ENCODE assay signal across 23 cellular contexts in genomic region chr7:140418653-140419052, GRCh38. TPM values are rescaled to one million over a fixed set of nuclear protein-coding genes. Genes with fewer than 3 reads are reported as not detected.
DNase-seq lines count a peak whose midpoint lies in the region; ATAC-seq and TF ChIP-seq lines count a peak whose summit lies in the region.
"Had no signal": no experiment of that assay in that cellular context is flagged by ENCODE, and none has a peak within 500 bp of the region (broad histone marks: within the 10 kb centered on the region; RNA-seq: fewer than 3 reads in every experiment).

No MANE protein-coding gene starts in this region.

- no peak overlapping the region for H3K4me3 Mint-ChIP-seq in activated CD4-positive, alpha-beta T cell treated with anti-CD3 and anti-CD28 coated beads, Interleukin-2, amount 10 ng/mL, durations not matched to agents 24 days and 14 days
- no peak overlapping the region for H3K4me3 Mint-ChIP-seq in activated CD4-positive, alpha-beta T cell treated with anti-CD3 and anti-CD28 coated beads, Interleukin-2, amount 10 ng/mL, durations not matched to agents 7 days and 5 days
- no peak overlapping the region for H3K4me3 Mint-ChIP-seq in natural killer cell
- H3K4me3 Mint-ChIP-seq in natural killer cell treated with Interleukin-12 subunit alpha and Interleukin-12 subunit beta and Interleukin-15 and Interleukin-18, amount 100 ng/mL, for 72 hours: no peak overlapping the region
- H3K4me3 Mint-ChIP-seq: CD4-positive, CD25-positive, alpha-beta regulatory T cell; CD8-positive, alpha-beta T cell; GM23338; H9 had no signal

- ATAC-seq in natural killer cell (peak; percentile 48 to 68 (median 57)), body of pancreas (peak; percentile 3)
- ATAC-seq in natural killer cell treated with Interleukin-12 subunit alpha and Interleukin-12 subunit beta and Interleukin-15 and Interleukin-18, amount 100 ng/mL, for 72 hours: no peak
- ATAC-seq: A549; CD8-positive, alpha-beta T cell; GM23338; HCT116 had no signal

- CTCF ChIA-PET in activated CD4-positive, alpha-beta T cell treated with anti-CD3 and anti-CD28 coated beads, Interleukin-2, amount 10 ng/mL, durations not matched to agents 7 days and 5 days (lab: Charles Lee): interaction anchor here (0.6 to 1.0 kb wide), 6 partner anchors 9 to 373 kb away, joined by 3 to 5 read pairs (median 3); no protein-coding TSS in a partner anchor

- no peak for DNase-seq in activated CD4-positive, alpha-beta T cell treated with anti-CD3 and anti-CD28 coated beads, Interleukin-2, amount 10 ng/mL, durations not matched to agents 24 days and 14 days
- DNase-seq in activated CD4-positive, alpha-beta T cell treated with anti-CD3 and anti-CD28 coated beads, Interleukin-2, amount 10 ng/mL, durations not matched to agents 7 days and 5 days: no peak
- DNase-seq in natural killer cell (no peak), body of pancreas (no peak), posterior vena cava (ENCODE audit: low spot score) (peak; percentile 20), SW 1271 (lab: John Stamatoyannopoulos, UW) (no peak)
- no peak for DNase-seq in natural killer cell treated with Interleukin-12 subunit alpha and Interleukin-12 subunit beta and Interleukin-15 and Interleukin-18, amount 100 ng/mL, for 72 hours (ENCODE audit: low spot score)
- no peak for DNase-seq in activated naive CD4-positive, alpha-beta T cell treated with Interleukin-2 at 50 U/mL for 16 hours
- DNase-seq: 8988T; ACHN; C1 segment of cervical spinal cord; Caco-2; CD4-positive, CD25-positive, alpha-beta regulatory T cell; CD8-positive, alpha-beta T cell; DMS79 treated with DMSO at 0.1 percent for 48 hours; GF-D8; H9 had no signal

- no peaks in the 10 kb centered on the region for H3K27me3 ChIP-seq in body of pancreas

- peak overlapping the region in 3 of 4 donors; percentile 50 to 64 (median 57) for H3K27ac ChIP-seq in body of pancreas
- H3K27ac ChIP-seq: A549 had no signal

- POLR2A ChIA-PET in activated CD4-positive, alpha-beta T cell treated with anti-CD3 and anti-CD28 coated beads, Interleukin-2, amount 10 ng/mL, durations not matched to agents 7 days and 5 days (lab: Charles Lee): no interaction called here

- 64 to 67% methylated on average over 4 of the region's 4 CpGs for WGBS in body of pancreas, 2 donors

- peak overlapping the region; percentile 63 for H3K27ac Mint-ChIP-seq in activated CD4-positive, alpha-beta T cell treated with anti-CD3 and anti-CD28 coated beads, Interleukin-2, amount 10 ng/mL, durations not matched to agents 24 days and 14 days
- H3K27ac Mint-ChIP-seq in activated CD4-positive, alpha-beta T cell treated with anti-CD3 and anti-CD28 coated beads, Interleukin-2, amount 10 ng/mL, durations not matched to agents 7 days and 5 days: no peak overlapping the region
- no peak overlapping the region for H3K27ac Mint-ChIP-seq in natural killer cell
- H3K27ac Mint-ChIP-seq in natural killer cell treated with Interleukin-12 subunit alpha and Interleukin-12 subunit beta and Interleukin-15 and Interleukin-18, amount 100 ng/mL, for 72 hours: no peak overlapping the region
- H3K27ac Mint-ChIP-seq: CD8-positive, alpha-beta T cell; GM23338; H9 had no signal

- peaks cover 60% of the 10 kb centered on the region for H3K4me1 ChIP-seq in body of pancreas
- H3K4me1 ChIP-seq: A549 had no signal

- peaks cover 27% of the 10 kb centered on the region for H3K36me3 Mint-ChIP-seq in activated CD4-positive, alpha-beta T cell treated with anti-CD3 and anti-CD28 coated beads, Interleukin-2, amount 10 ng/mL, durations not matched to agents 24 days and 14 days (ENCODE audit: low read depth)
- peaks cover 5% of the 10 kb centered on the region for H3K36me3 Mint-ChIP-seq in activated CD4-positive, alpha-beta T cell treated with anti-CD3 and anti-CD28 coated beads, Interleukin-2, amount 10 ng/mL, durations not matched to agents 7 days and 5 days (ENCODE audit: low read depth)
- no peaks in the 10 kb centered on the region for H3K36me3 Mint-ChIP-seq in natural killer cell
- H3K36me3 Mint-ChIP-seq in natural killer cell treated with Interleukin-12 subunit alpha and Interleukin-12 subunit beta and Interleukin-15 and Interleukin-18, amount 100 ng/mL, for 72 hours: no peaks in the 10 kb centered on the region

- H3K4me1 Mint-ChIP-seq in activated CD4-positive, alpha-beta T cell treated with anti-CD3 and anti-CD28 coated beads, Interleukin-2, amount 10 ng/mL, durations not matched to agents 24 days and 14 days: peaks cover 24% of the 10 kb centered on the region
- peaks cover 17% of the 10 kb centered on the region for H3K4me1 Mint-ChIP-seq in activated CD4-positive, alpha-beta T cell treated with anti-CD3 and anti-CD28 coated beads, Interleukin-2, amount 10 ng/mL, durations not matched to agents 7 days and 5 days
- H3K4me1 Mint-ChIP-seq in natural killer cell: peaks cover 6 to 10% of the 10 kb centered on the region in 2 donors
- H3K4me1 Mint-ChIP-seq in natural killer cell treated with Interleukin-12 subunit alpha and Interleukin-12 subunit beta and Interleukin-15 and Interleukin-18, amount 100 ng/mL, for 72 hours (ENCODE audit: low read depth in 2 of 2): peaks cover 0 to 7% of the 10 kb centered on the region in 2 donors

- no peaks in the 10 kb centered on the region for H3K27me3 Mint-ChIP-seq in activated CD4-positive, alpha-beta T cell treated with anti-CD3 and anti-CD28 coated beads, Interleukin-2, amount 10 ng/mL, durations not matched to agents 24 days and 14 days
- no peaks in the 10 kb centered on the region for H3K27me3 Mint-ChIP-seq in activated CD4-positive, alpha-beta T cell treated with anti-CD3 and anti-CD28 coated beads, Interleukin-2, amount 10 ng/mL, durations not matched to agents 7 days and 5 days
- H3K27me3 Mint-ChIP-seq in natural killer cell (ENCODE audit: low read depth in 2 of 2): no peaks in the 10 kb centered on the region
- H3K27me3 Mint-ChIP-seq in natural killer cell treated with Interleukin-12 subunit alpha and Interleukin-12 subunit beta and Interleukin-15 and Interleukin-18, amount 100 ng/mL, for 72 hours: no peaks in the 10 kb centered on the region
- H3K27me3 Mint-ChIP-seq: CD4-positive, CD25-positive, alpha-beta regulatory T cell had no signal

- no peaks in the 10 kb centered on the region for H3K36me3 ChIP-seq in body of pancreas (replicated peaks in 1 of 2; ENCODE audit: insufficient read depth in 1 of 2, low read depth in 2 of 2)

- TF ChIP-seq POLR2A in body of pancreas (IDR thresholded peaks at IDR 0.05): no peak

- intact Hi-C loops in activated CD4-positive, alpha-beta T cell treated with anti-CD3 and anti-CD28 coated beads, Interleukin-2, amount 10 ng/mL, durations not matched to agents 24 days and 14 days (cut with micrococcal nuclease): no loop called here
- intact Hi-C loops in natural killer cell (cut with micrococcal nuclease): no loop called here
- intact Hi-C loops in body of pancreas (cut with DNase I): no loop called here
- intact Hi-C loops in posterior vena cava (cut with DNase I): no loop called here

- H3K9me3 Mint-ChIP-seq in activated CD4-positive, alpha-beta T cell treated with anti-CD3 and anti-CD28 coated beads, Interleukin-2, amount 10 ng/mL, durations not matched to agents 24 days and 14 days: no peaks in the 10 kb centered on the region
- H3K9me3 Mint-ChIP-seq in activated CD4-positive, alpha-beta T cell treated with anti-CD3 and anti-CD28 coated beads, Interleukin-2, amount 10 ng/mL, durations not matched to agents 7 days and 5 days: no peaks in the 10 kb centered on the region
- H3K9me3 Mint-ChIP-seq in natural killer cell: no peaks in the 10 kb centered on the region
- no peaks in the 10 kb centered on the region for H3K9me3 Mint-ChIP-seq in natural killer cell treated with Interleukin-12 subunit alpha and Interleukin-12 subunit beta and Interleukin-15 and Interleukin-18, amount 100 ng/mL, for 72 hours
- H3K9me3 Mint-ChIP-seq: CD4-positive, CD25-positive, alpha-beta regulatory T cell; CD8-positive, alpha-beta T cell; GM23338; H9 had no signal

- no peak overlapping the region for H3K4me3 ChIP-seq in body of pancreas
- H3K4me3 ChIP-seq: A549, GM23338 had no signal

- TF ChIP-seq CTCF in natural killer cell (IDR thresholded peaks at IDR 0.05) (no peak), body of pancreas (IDR thresholded peaks at IDR 0.05) (no peak)

- no peaks in the 10 kb centered on the region for H3K9me3 ChIP-seq in body of pancreas
- H3K9me3 ChIP-seq: A549, Caco-2 had no signal

RNA-seq across cellular contexts. Expression of gene RAB19, which starts 14.8 kb away (rescaled TPM):
- 23.0 and 24.4 TPM in 2 replicates for total RNA-seq in activated CD4-positive, alpha-beta T cell treated with anti-CD3 and anti-CD28 coated beads, Interleukin-2, amount 10 ng/mL, durations not matched to agents 24 days and 14 days
- total RNA-seq in activated CD4-positive, alpha-beta T cell treated with anti-CD3 and anti-CD28 coated beads, Interleukin-2, amount 10 ng/mL, durations not matched to agents 7 days and 5 days: 1 to 10 TPM; 6.9 to 7.2 TPM
- total RNA-seq in natural killer cell: 1 to 10 TPM; 1.9 to 3.3 (median 2.8) TPM
- total RNA-seq in natural killer cell treated with Interleukin-12 subunit alpha and Interleukin-12 subunit beta and Interleukin-15 and Interleukin-18, amount 100 ng/mL, for 72 hours: 1 to 10 TPM; 1.9 to 2.4 TPM
- 10 to 100 TPM; 12.9 to 15.3 TPM for total RNA-seq in body of pancreas
- not detected for total RNA-seq in posterior vena cava
- total RNA-seq: Daoy, G401, H4 had no signal

RNA-seq across cellular contexts. Expression of gene SLC37A3, which starts 20.3 kb away (rescaled TPM):
- 162 and 167 TPM in 2 replicates for total RNA-seq in activated CD4-positive, alpha-beta T cell treated with anti-CD3 and anti-CD28 coated beads, Interleukin-2, amount 10 ng/mL, durations not matched to agents 24 days and 14 days
- total RNA-seq in activated CD4-positive, alpha-beta T cell treated with anti-CD3 and anti-CD28 coated beads, Interleukin-2, amount 10 ng/mL, durations not matched to agents 7 days and 5 days: 10 to 100 TPM; 24.9 to 28.5 TPM
- total RNA-seq in natural killer cell (10 to 100 TPM; 19.1 to 26.4 (median 24.5) TPM), body of pancreas (10 to 100 TPM; 37.4 to 55.7 TPM), posterior vena cava (10 to 100 TPM; 50.7 to 59.0 TPM)
- 10 to 100 TPM; 26.3 to 51.5 TPM for total RNA-seq in natural killer cell treated with Interleukin-12 subunit alpha and Interleukin-12 subunit beta and Interleukin-15 and Interleukin-18, amount 100 ng/mL, for 72 hours

Comparison
In these comparisons a context has a peak if more than half of its experiments do, and no peak if none do; other contexts are left out.
1. ATAC-seq: peak in natural killer cell (3 of 3) and body of pancreas (single experiment); none in natural killer cell treated with Interleukin-12 subunit alpha and Interleukin-12 subunit beta and Interleukin-15 and Interleukin-18, amount 100 ng/mL, for 72 hours (0 of 2).